ENCODE assay signal across 8 cellular contexts in genomic region chr22:16600644-16601436, GRCh38. TPM values are rescaled to one million over a fixed set of nuclear protein-coding genes. Genes with fewer than 3 reads are reported as not detected.
DNase-seq lines count a peak whose midpoint lies in the region; ATAC-seq and TF ChIP-seq lines count a peak whose summit lies in the region.
"Not testable (repeated sequence)": the region's sequence is repeated elsewhere in the genome, so short reads cannot be mapped to it uniquely, and the experiment has no call there.

No MANE protein-coding gene starts in this region.

- H3K9me3 ChIP-seq in ascending aorta, lower lobe of right lung: not testable (repeated sequence)

- ATAC-seq in lower lobe of right lung = peak; percentile 78 to 96

- not testable (repeated sequence) for TF ChIP-seq CTCF in AG10803 (conservative IDR thresholded peaks at IDR 0.05; ENCODE audit: low read length); ascending aorta (IDR thresholded peaks at IDR 0.05); foreskin fibroblast (IDR thresholded peaks at IDR 0.05; ENCODE audit: low read depth, low read length); lower lobe of right lung (IDR thresholded peaks at IDR 0.05)

- H3K4me3 ChIP-seq in AG10803 (ENCODE audit: low read length) = peak overlapping the region; percentile 29
- peak overlapping the region; percentile 60 to 78 for H3K4me3 ChIP-seq in ascending aorta
- peak overlapping the region in 1 of 2 donors; percentile 41 for H3K4me3 ChIP-seq in foreskin fibroblast (ENCODE audit: low read depth in 1 of 2, low read length in 2 of 2)
- H3K4me3 ChIP-seq in lower lobe of right lung = peak overlapping the region; percentile 48

- peak; percentile 51 for DNase-seq in AG10803 (ENCODE audit: low read depth)
- peak; percentile 37 for DNase-seq in NCI-H2227 (lab: John Stamatoyannopoulos, UW; ENCODE audit: unreplicated experiment)
- peak; percentile 85 for DNase-seq in activated CD8-positive, alpha-beta memory T cell treated with anti-CD3 and anti-CD28 coated beads for 24 hours
- DNase-seq in ascending aorta (ENCODE audit: low spot score in 2 of 2) = peak; percentile 38 to 86
- peak; percentile 71 to 85 for DNase-seq in foreskin fibroblast
- peak; percentile 80 for DNase-seq in lower lobe of right lung
- peak; percentile 19 for DNase-seq in renal cortical epithelial cell (ENCODE audit: low read depth)
- DNase-seq in stromal cell of bone marrow (ENCODE audit: low read depth) = peak; percentile 59

- H3K27ac ChIP-seq in ascending aorta (peak overlapping the region; percentile 90 to 94), lower lobe of right lung (peak overlapping the region; percentile 46)

- H3K36me3 ChIP-seq in ascending aorta, lower lobe of right lung: not testable (repeated sequence)

- intact Hi-C loops in ascending aorta (cut with DNase I); lower lobe of right lung (cut with DNase I): not testable (repeated sequence)

- H3K27me3 ChIP-seq in ascending aorta = not testable (repeated sequence)
- H3K27me3 ChIP-seq in lower lobe of right lung (ENCODE audit: low read depth) = peaks cover 50% of the 10 kb centered on the region

- not testable (repeated sequence) for H3K4me1 ChIP-seq in ascending aorta, lower lobe of right lung

RNA-seq across cellular contexts. Expression of gene CCT8L2, which starts 8.2 kb away (rescaled TPM):
- total RNA-seq in ascending aorta (not detected), lower lobe of right lung (not detected), renal cortical epithelial cell (not detected in 2 replicates)

Comparison
In these comparisons a context has a peak if more than half of its experiments do, and no peak if none do; other contexts are left out.
1. DNase-seq: peak in every context shown above with its lines; median percentile 85 in activated CD8-positive, alpha-beta memory T cell treated with anti-CD3 and anti-CD28 coated beads for 24 hours; 80 in lower lobe of right lung; 78 in foreskin fibroblast; 62 in ascending aorta; 59 in stromal cell of bone marrow; 51 in AG10803; 37 in NCI-H2227; 19 in renal cortical epithelial cell.